12 cellular contexts compared by ENCODE assay signal in genomic region chr1:19361231-19362147, GRCh38. TPM values are rescaled to one million over a fixed set of nuclear protein-coding genes. Genes with fewer than 3 reads are reported as not detected.
DNase-seq lines count a peak whose midpoint lies in the region; ATAC-seq, FAIRE-seq and TF ChIP-seq lines count a peak whose summit lies in the region.
"Had no signal": no experiment of that assay in that cellular context is flagged by ENCODE, and none has a peak within 500 bp of the region (broad histone marks: within the 10 kb centered on the region; RNA-seq: fewer than 3 reads in every experiment).

No MANE protein-coding gene starts in this region.

- no peak for ATAC-seq in CD4-positive, CD25-positive, alpha-beta regulatory T cell (ENCODE audit: low read depth in 2 of 2)
- ATAC-seq in lower lobe of right lung (peak; percentile 74 to 86), GM21381 (IDR thresholded peaks at IDR 0.05; ENCODE audit: unreplicated experiment) (no peak), GM18517 (IDR thresholded peaks at IDR 0.05; ENCODE audit: unreplicated experiment) (no peak)
- ATAC-seq: SK-N-SH treated with all-trans-retinoic acid at 6 μM for 48 hours had no signal

- FAIRE-seq in astrocyte (lab: Jason Lieb, UNC) (no peak), D721Med (lab: Jason Lieb, UNC) (no peak)

- H3K9me3 ChIP-seq in CD4-positive, CD25-positive, alpha-beta regulatory T cell (ENCODE audit: control insufficient read depth in 2 of 2, low read length in 2 of 2), result no peaks in the 10 kb centered on the region
- H3K9me3 ChIP-seq in astrocyte (ENCODE audit: insufficient read depth, low read depth, low read length) (no peaks in the 10 kb centered on the region), lower lobe of right lung (no peaks in the 10 kb centered on the region)

- peaks cover 18% of the 10 kb centered on the region for H3K36me3 Mint-ChIP-seq in CD4-positive, CD25-positive, alpha-beta regulatory T cell
- H3K36me3 Mint-ChIP-seq in astrocyte (ENCODE audit: low read depth, unreplicated experiment), result peaks cover 15% of the 10 kb centered on the region

- no peak overlapping the region for H3K27ac ChIP-seq in CD4-positive, CD25-positive, alpha-beta regulatory T cell (ENCODE audit: insufficient read depth, low read length, poor library complexity, severe bottlenecking)
- H3K27ac ChIP-seq in astrocyte (ENCODE audit: low read depth, low read length), result no peak overlapping the region
- H3K27ac ChIP-seq in lower lobe of right lung, result peak overlapping the region; percentile 60

- H3K27me3 Mint-ChIP-seq in CD4-positive, CD25-positive, alpha-beta regulatory T cell, result no peaks in the 10 kb centered on the region
- H3K27me3 Mint-ChIP-seq in astrocyte (ENCODE audit: low read depth, unreplicated experiment), result no peaks in the 10 kb centered on the region

- peaks cover 81% of the 10 kb centered on the region for H3K79me2 ChIP-seq in astrocyte (ENCODE audit: insufficient read depth, low read length)

- H3K9me3 Mint-ChIP-seq in CD4-positive, CD25-positive, alpha-beta regulatory T cell, result no peaks in the 10 kb centered on the region
- H3K9me3 Mint-ChIP-seq in astrocyte (ENCODE audit: unreplicated experiment), result no peaks in the 10 kb centered on the region

- no peaks in the 10 kb centered on the region for H3K27me3 ChIP-seq in CD4-positive, CD25-positive, alpha-beta regulatory T cell (ENCODE audit: control insufficient read depth, insufficient read depth, low read length)
- H3K27me3 ChIP-seq in astrocyte (ENCODE audit: insufficient read depth, low read length) (no peaks in the 10 kb centered on the region), lower lobe of right lung (ENCODE audit: low read depth) (no peaks in the 10 kb centered on the region)

- H2AFZ ChIP-seq in astrocyte (ENCODE audit: low read depth, low read length), result no peak overlapping the region

- no peak overlapping the region for H3K9ac ChIP-seq in astrocyte (ENCODE audit: low read length)

- peak overlapping the region in 2 of 3 donors; percentile 27 to 61 for H3K27ac Mint-ChIP-seq in CD4-positive, CD25-positive, alpha-beta regulatory T cell
- no peak overlapping the region for H3K27ac Mint-ChIP-seq in astrocyte (ENCODE audit: unreplicated experiment)

- no peak overlapping the region for H3K4me2 ChIP-seq in astrocyte (ENCODE audit: low read length)

- H3K4me3 Mint-ChIP-seq in CD4-positive, CD25-positive, alpha-beta regulatory T cell, result no peak overlapping the region
- H3K4me3 Mint-ChIP-seq in astrocyte (ENCODE audit: unreplicated experiment), result no peak overlapping the region

- TF ChIP-seq CTCF in astrocyte (IDR thresholded peaks at IDR 0.05; ENCODE audit: insufficient read depth, low read depth, low read length), result no peak
- TF ChIP-seq CTCF in lower lobe of right lung (IDR thresholded peaks at IDR 0.05), result no peak
- no peak for TF ChIP-seq CTCF in D721Med (IDR thresholded peaks at IDR 0.05; ENCODE audit: insufficient read depth, missing control alignments)

- peaks cover 92% of the 10 kb centered on the region for H4K20me1 ChIP-seq in astrocyte (ENCODE audit: insufficient read depth, low read length)

- H3K4me1 ChIP-seq in CD4-positive, CD25-positive, alpha-beta regulatory T cell (ENCODE audit: control insufficient read depth, insufficient read depth, low read length, poor library complexity, severe bottlenecking), result peaks cover 7% of the 10 kb centered on the region
- H3K4me1 ChIP-seq in astrocyte (ENCODE audit: insufficient read depth, low read length), result no peaks in the 10 kb centered on the region
- peaks cover 38% of the 10 kb centered on the region for H3K4me1 ChIP-seq in lower lobe of right lung

- DNase-seq in CD4-positive, CD25-positive, alpha-beta regulatory T cell, result no peak
- peak; percentile 99 for DNase-seq in HPDE6-E6E7 (ENCODE audit: extremely low spot score)
- DNase-seq in astrocyte (ENCODE audit: low read depth), result peak; percentile 40
- DNase-seq in lower lobe of right lung, result no peak
- no peak for DNase-seq in D721Med (ENCODE audit: insufficient read length, low spot score)
- DNase-seq in RPMI8226, result no peak
- DNase-seq: head of caudate nucleus, Karpas-422, NCI-H446 treated with DMSO at 0.1 percent for 48 hours had no signal

- intact Hi-C loops in lower lobe of right lung (cut with DNase I), result no loop called here

- H3K4me1 Mint-ChIP-seq in CD4-positive, CD25-positive, alpha-beta regulatory T cell, result peaks cover 6 to 38% (median 29%) of the 10 kb centered on the region in 4 donors
- peaks cover 17% of the 10 kb centered on the region for H3K4me1 Mint-ChIP-seq in astrocyte (ENCODE audit: low read depth, unreplicated experiment)

- H3K4me3 ChIP-seq in CD4-positive, CD25-positive, alpha-beta regulatory T cell (ENCODE audit: low read depth, low read length), result no peak overlapping the region
- H3K4me3 ChIP-seq in astrocyte (ENCODE audit: insufficient read depth, low read depth, low read length) (no peak overlapping the region), lower lobe of right lung (no peak overlapping the region)

- peaks cover 32% of the 10 kb centered on the region for H3K36me3 ChIP-seq in CD4-positive, CD25-positive, alpha-beta regulatory T cell (ENCODE audit: control insufficient read depth, insufficient read depth, low read length)
- peaks cover 16% of the 10 kb centered on the region for H3K36me3 ChIP-seq in astrocyte (ENCODE audit: insufficient read depth, low read length)
- H3K36me3 ChIP-seq in lower lobe of right lung, result peaks cover 34% of the 10 kb centered on the region

RNA-seq across cellular contexts. Expression of gene SLC66A1, which starts 49.4 kb away (rescaled TPM):
- 3.2 TPM for total RNA-seq in CD4-positive, CD25-positive, alpha-beta regulatory T cell
- polyA plus RNA-seq in CD4-positive, CD25-positive, alpha-beta regulatory T cell, result 1 to 10 TPM; 3.7 to 8.7 (median 5.8) TPM
- total RNA-seq in astrocyte (17.4 and 21.5 TPM in 2 replicates), lower lobe of right lung (15.4 TPM)

RNA-seq across cellular contexts. Expression of gene AKR7A2, which starts 49.5 kb away (rescaled TPM):
- total RNA-seq in CD4-positive, CD25-positive, alpha-beta regulatory T cell, result 20.5 TPM
- 100 to 1,000 TPM; 107 to 133 (median 115) TPM for polyA plus RNA-seq in CD4-positive, CD25-positive, alpha-beta regulatory T cell
- total RNA-seq in astrocyte (30.3 and 33.9 TPM in 2 replicates), lower lobe of right lung (37.4 TPM)

Comparison
In these comparisons a context has a peak if more than half of its experiments do, and no peak if none do; other contexts are left out.
1. ATAC-seq: peak in lower lobe of right lung (2 of 2); none in CD4-positive, CD25-positive, alpha-beta regulatory T cell (0 of 2), GM21381 (single experiment) and GM18517 (single experiment).
2. DNase-seq: peak in HPDE6-E6E7 (single experiment) and astrocyte (single experiment); none in CD4-positive, CD25-positive, alpha-beta regulatory T cell (0 of 3), lower lobe of right lung (single experiment), D721Med (single experiment) and RPMI8226 (single experiment).